Comparison of ENCODE assay signal across 10 cellular contexts in genomic region chr5:32280656-32281081, GRCh38. TPM values are rescaled to one million over a fixed set of nuclear protein-coding genes. Genes with fewer than 3 reads are reported as not detected.
DNase-seq lines count a peak whose midpoint lies in the region; ATAC-seq and TF ChIP-seq lines count a peak whose summit lies in the region.
"Had no signal": no experiment of that assay in that cellular context is flagged by ENCODE, and none has a peak within 500 bp of the region (broad histone marks: within the 10 kb centered on the region; RNA-seq: fewer than 3 reads in every experiment).

No MANE protein-coding gene starts in this region.

- H3K27me3 Mint-ChIP-seq in osteocyte (ENCODE audit: unreplicated experiment): no peaks in the 10 kb centered on the region

- peak overlapping the region; percentile 23 for H3K27ac Mint-ChIP-seq in osteocyte (ENCODE audit: unreplicated experiment)

- peak overlapping the region; percentile 59 for H3K9ac ChIP-seq in MM.1S (ENCODE audit: low read length)

- H3K4me3 ChIP-seq in MM.1S (ENCODE audit: low read length) (peak overlapping the region; percentile 30; the same call in 1 of the 2 replicates), prostate gland (no peak overlapping the region)

- intact Hi-C loops in prostate gland (cut with DNase I): no loop called here

- H3K4me1 ChIP-seq in MM.1S (ENCODE audit: low read length) (peaks cover 79% of the 10 kb centered on the region), prostate gland (replicated peaks) (no peaks in the 10 kb centered on the region)

- H3K27me3 ChIP-seq in MM.1S (replicated peaks; ENCODE audit: insufficient read depth, low read length) (no peaks in the 10 kb centered on the region), prostate gland (replicated peaks; ENCODE audit: insufficient read depth) (no peaks in the 10 kb centered on the region)

- peaks cover 67% of the 10 kb centered on the region for H3F3A ChIP-seq in MM.1S (ENCODE audit: insufficient read depth, low read length)

- H3K9me3 Mint-ChIP-seq in osteocyte (ENCODE audit: unreplicated experiment): no peaks in the 10 kb centered on the region

- peaks cover 26% of the 10 kb centered on the region for H3K4me1 Mint-ChIP-seq in osteocyte (ENCODE audit: unreplicated experiment)

- no peak for TF ChIP-seq POLR2A in prostate gland (IDR thresholded peaks at IDR 0.05)

- no peak for TF ChIP-seq CTCF in MM.1S (IDR thresholded peaks at IDR 0.05; ENCODE audit: low read length)
- no peak for TF ChIP-seq CTCF in osteocyte (IDR thresholded peaks at IDR 0.05)
- TF ChIP-seq CTCF in prostate gland (IDR thresholded peaks at IDR 0.05): no peak

- H3K27ac ChIP-seq in MM.1S (ENCODE audit: low read length) (peak overlapping the region; percentile 89), prostate gland (no peak overlapping the region)

- peak; percentile 83 to 90 for ATAC-seq in activated CD4-positive, CD25-positive, alpha-beta regulatory T cell treated with anti-CD3 and anti-CD28 coated beads, Interleukin-2, amount 50 U/mL, for 24 hours
- peak; percentile 78 for ATAC-seq in HG02571 (IDR thresholded peaks at IDR 0.05; ENCODE audit: unreplicated experiment)

- H4K20me1 ChIP-seq in MM.1S (ENCODE audit: insufficient read depth, low read length): no peaks in the 10 kb centered on the region

- H3K79me2 ChIP-seq in MM.1S (ENCODE audit: low read length): peaks cover 73% of the 10 kb centered on the region

- no peaks in the 10 kb centered on the region; the same call in 1 of the 2 replicates for H3K36me3 ChIP-seq in MM.1S (replicated peaks; ENCODE audit: insufficient read depth, low read length)
- no peaks in the 10 kb centered on the region for H3K36me3 ChIP-seq in prostate gland

- no peak overlapping the region for H2AFZ ChIP-seq in MM.1S (ENCODE audit: low read length)

- peaks cover 6% of the 10 kb centered on the region for H3K36me3 Mint-ChIP-seq in osteocyte (ENCODE audit: unreplicated experiment)

- H3K9me2 ChIP-seq in MM.1S (replicated peaks; ENCODE audit: insufficient read depth, low read length): no peaks in the 10 kb centered on the region

- DNase-seq in activated CD4-positive, CD25-positive, alpha-beta regulatory T cell treated with anti-CD3 and anti-CD28 coated beads, Interleukin-2, amount 50 U/mL, for 72 hours: no peak
- DNase-seq in MM.1S (peak; percentile 89), osteocyte (ENCODE audit: extremely low spot score, unreplicated experiment) (no peak), OCI-M1 (lab: John Stamatoyannopoulos, UW) (no peak), prostate gland (ENCODE audit: low spot score) (no peak), NCI-H2081 treated with DMSO at 0.1 percent for 48 hours (lab: John Stamatoyannopoulos, UW) (no peak)
- DNase-seq: caudate nucleus, SIG-M5 had no signal

- no peaks in the 10 kb centered on the region for H3K9me3 ChIP-seq in MM.1S (replicated peaks; ENCODE audit: insufficient read depth, low read length)
- H3K9me3 ChIP-seq in prostate gland: no peaks in the 10 kb centered on the region

- H3K4me3 Mint-ChIP-seq in osteocyte (ENCODE audit: unreplicated experiment): no peak overlapping the region

- peak overlapping the region; percentile 71; the same call in 1 of the 2 replicates for H3K4me2 ChIP-seq in MM.1S (ENCODE audit: low read depth, low read length)

- 94% methylated on average over 5 of the region's 5 CpGs for WGBS in prostate gland

RNA-seq across cellular contexts. Expression of gene MTMR12, which starts 32.1 kb away (rescaled TPM):
- total RNA-seq in osteocyte: 19.6 and 23.4 TPM in 2 replicates
- 10 to 100 TPM; 43.1 to 70.7 TPM for total RNA-seq in prostate gland
